8 cellular contexts compared by ENCODE assay signal in the genomic region with DNA sequence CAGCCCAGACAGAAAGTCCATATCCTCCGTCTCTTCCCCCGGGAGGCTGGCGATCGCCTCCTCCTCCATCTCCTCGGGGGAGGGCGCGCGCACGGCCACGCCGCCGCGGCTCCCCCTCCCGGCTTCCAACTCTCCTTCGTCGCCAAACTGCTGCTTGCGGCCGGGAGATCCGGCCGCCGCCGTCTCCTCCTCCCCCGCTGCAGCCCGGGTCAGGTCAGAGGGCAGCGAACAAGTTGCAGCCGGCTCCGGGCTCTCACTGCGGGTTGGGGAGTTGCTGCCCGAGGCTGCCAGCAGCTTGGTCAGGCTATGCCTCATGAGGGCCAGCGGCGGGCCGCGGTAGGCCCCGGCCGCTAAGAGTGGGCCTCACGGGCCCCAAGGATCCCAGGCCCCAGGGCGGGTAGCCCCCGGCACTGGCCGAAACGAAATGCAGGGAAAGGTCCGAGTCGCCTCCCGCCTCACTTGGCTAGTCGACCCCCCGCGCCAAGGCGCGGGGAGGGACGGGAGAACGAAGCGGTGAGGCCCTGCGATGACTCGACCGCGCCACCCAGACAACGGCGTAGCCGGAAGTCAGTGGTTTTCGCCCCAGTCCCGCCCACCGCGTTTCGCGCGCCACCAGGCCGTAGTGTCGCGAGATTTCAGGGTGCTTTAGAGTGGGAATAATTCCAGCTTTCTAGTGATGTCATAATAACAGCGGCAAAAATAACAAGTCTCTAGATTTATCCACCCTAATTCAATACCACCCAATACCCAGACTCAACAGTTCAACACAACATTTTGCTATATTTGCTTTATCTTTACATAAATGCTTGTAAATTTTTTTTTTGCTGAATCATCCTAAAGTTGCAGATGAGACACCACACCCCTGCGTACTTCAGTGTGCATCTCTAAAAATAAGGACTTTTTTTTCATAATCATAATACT. TPM values are rescaled to one million over a fixed set of nuclear protein-coding genes. Genes with fewer than 3 reads are reported as not detected.
DNase-seq lines count a peak whose midpoint lies in the region; ATAC-seq and TF ChIP-seq lines count a peak whose summit lies in the region.

A gene with protein sequence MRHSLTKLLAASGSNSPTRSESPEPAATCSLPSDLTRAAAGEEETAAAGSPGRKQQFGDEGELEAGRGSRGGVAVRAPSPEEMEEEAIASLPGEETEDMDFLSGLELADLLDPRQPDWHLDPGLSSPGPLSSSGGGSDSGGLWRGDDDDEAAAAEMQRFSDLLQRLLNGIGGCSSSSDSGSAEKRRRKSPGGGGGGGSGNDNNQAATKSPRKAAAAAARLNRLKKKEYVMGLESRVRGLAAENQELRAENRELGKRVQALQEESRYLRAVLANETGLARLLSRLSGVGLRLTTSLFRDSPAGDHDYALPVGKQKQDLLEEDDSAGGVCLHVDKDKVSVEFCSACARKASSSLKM (minus strand): TSS at position 569 of the 921 bp plus-strand sequence. CDS start 254 bp downstream, at position 315.

- H3K4me3 Mint-ChIP-seq in T-helper 1 cell treated with Interleukin-12 subunit alpha and Interleukin-12 subunit beta and Interleukin-4 antibody, amounts not matched to agents 30 μg/mL and 1 μg/mL, for 36 hours = peak within 1 kb of the TSS; percentile 97
- peak within 1 kb of the TSS; percentile 100 for H3K4me3 Mint-ChIP-seq in progenitor cell of endocrine pancreas (ENCODE audit: low read depth)

- DNase-seq in GM13977 (ENCODE audit: low spot score) (peak; percentile 94), NCI-H1694 (lab: John Stamatoyannopoulos, UW) (peak; percentile 77), amniotic stem cell (lab: John Stamatoyannopoulos, UW) (peak; percentile 94), left cardiac atrium (peak; percentile 94), progenitor cell of endocrine pancreas (ENCODE audit: low spot score, unreplicated experiment) (peak; percentile 87), ureter (ENCODE audit: low spot score) (peak; percentile 97)

- no peaks in the 10 kb centered on the region for H3K9me3 Mint-ChIP-seq in T-helper 1 cell treated with Interleukin-12 subunit alpha and Interleukin-12 subunit beta and Interleukin-4 antibody, amounts not matched to agents 30 μg/mL and 1 μg/mL, for 36 hours
- no peaks in the 10 kb centered on the region for H3K9me3 Mint-ChIP-seq in progenitor cell of endocrine pancreas (ENCODE audit: low read depth)

- peaks cover 36% of the 10 kb centered on the region for H3K4me1 Mint-ChIP-seq in T-helper 1 cell treated with Interleukin-12 subunit alpha and Interleukin-12 subunit beta and Interleukin-4 antibody, amounts not matched to agents 30 μg/mL and 1 μg/mL, for 36 hours (ENCODE audit: low read depth)
- H3K4me1 Mint-ChIP-seq in progenitor cell of endocrine pancreas (ENCODE audit: low read depth) = peaks cover 27% of the 10 kb centered on the region

- peak; percentile 90 for ATAC-seq in HG02884 (IDR thresholded peaks at IDR 0.05; ENCODE audit: unreplicated experiment)
- peak; percentile 97 for ATAC-seq in left cardiac atrium

- intact Hi-C loops in left cardiac atrium (cut with DNase I) = no loop called here

- H3K27me3 Mint-ChIP-seq in T-helper 1 cell treated with Interleukin-12 subunit alpha and Interleukin-12 subunit beta and Interleukin-4 antibody, amounts not matched to agents 30 μg/mL and 1 μg/mL, for 36 hours (ENCODE audit: low read depth) = peaks cover 6% of the 10 kb centered on the region
- H3K27me3 Mint-ChIP-seq in progenitor cell of endocrine pancreas = no peaks in the 10 kb centered on the region

- in situ Hi-C loops in GM13977 (cut with MboI; ENCODE audit: low pct_unique_long_range_greater_than_20kb, low sequenced_read_pairs, unreplicated experiment) = no loop called here

- H3K27ac Mint-ChIP-seq in T-helper 1 cell treated with Interleukin-12 subunit alpha and Interleukin-12 subunit beta and Interleukin-4 antibody, amounts not matched to agents 30 μg/mL and 1 μg/mL, for 36 hours = peak within 1 kb of the TSS; percentile 95
- peak within 1 kb of the TSS; percentile 98 for H3K27ac Mint-ChIP-seq in progenitor cell of endocrine pancreas

- peaks cover 33% of the 10 kb centered on the region for H3K36me3 Mint-ChIP-seq in T-helper 1 cell treated with Interleukin-12 subunit alpha and Interleukin-12 subunit beta and Interleukin-4 antibody, amounts not matched to agents 30 μg/mL and 1 μg/mL, for 36 hours (ENCODE audit: low read depth)
- peaks cover 15% of the 10 kb centered on the region for H3K36me3 Mint-ChIP-seq in progenitor cell of endocrine pancreas (ENCODE audit: insufficient read depth)

- TF ChIP-seq CTCF in GM13977 (IDR thresholded peaks at IDR 0.05; ENCODE audit: extremely low read depth, insufficient read depth, missing control alignments) = no peak
- no peak for TF ChIP-seq CTCF in progenitor cell of endocrine pancreas (IDR thresholded peaks at IDR 0.05; ENCODE audit: unreplicated experiment)

RNA-seq across cellular contexts. Expression of the gene that starts here (rescaled TPM):
- total RNA-seq in left cardiac atrium (10 to 100 TPM; 13.8 to 17.1 TPM), progenitor cell of endocrine pancreas (66.3 and 66.7 TPM in 2 replicates), ureter (48.2 TPM)

Comparison
In these comparisons a context has a peak if more than half of its experiments do, and no peak if none do; other contexts are left out.
1. Peak in every context shown above with its lines: DNase-seq and ATAC-seq.